ENCODE assay signal across 10 cellular contexts in genomic region chr15:25345943-25346342, GRCh38.
DNase-seq lines count a peak whose midpoint lies in the region; ATAC-seq and TF ChIP-seq lines count a peak whose summit lies in the region.
"Had no signal": no experiment of that assay in that cellular context is flagged by ENCODE, and none has a peak within 500 bp of the region (broad histone marks: within the 10 kb centered on the region; RNA-seq: fewer than 3 reads in every experiment).

No MANE protein-coding gene starts in this region.

- TF ChIP-seq CTCF in WTC11 (IDR thresholded peaks at IDR 0.05) (no peak), fibroblast of the aortic adventitia (IDR thresholded peaks at IDR 0.05; ENCODE audit: insufficient read depth, low read length) (peak; percentile 31)
- no peak for TF ChIP-seq CTCF in CD4-positive, alpha-beta T cell (IDR thresholded peaks at IDR 0.05)

- no peak overlapping the region for H4K8ac ChIP-seq in neuronal stem cell (ENCODE audit: low read depth, low read length)

- H3K4me1 ChIP-seq in neuronal stem cell (ENCODE audit: control insufficient read depth in 2 of 2, insufficient read depth in 1 of 2, low read depth in 1 of 2, low read length in 2 of 2), result peaks cover 0 to 3% of the 10 kb centered on the region in 2 donors

- H3K36me3 Mint-ChIP-seq in WTC11, result peaks cover 37% of the 10 kb centered on the region
- peaks cover 92% of the 10 kb centered on the region for H3K36me3 Mint-ChIP-seq in CD4-positive, alpha-beta T cell (ENCODE audit: low read depth)

- WGBS in neuronal stem cell (ENCODE audit: extremely low coverage in 2 of 2, insufficient read length in 2 of 2, insufficient replicate concordance in 1 of 2), 2 donors, result no CpG with 5 or more reads among the region's 3 CpGs

- no peak overlapping the region for H3K4me3 ChIP-seq in fibroblast of the aortic adventitia (ENCODE audit: low read depth, low read length)
- no peak overlapping the region for H3K4me3 ChIP-seq in neuronal stem cell (ENCODE audit: low read length in 2 of 2)

- POLR2A ChIA-PET in WTC11 (lab: Charles Lee), result interaction anchor here (0.7 kb wide), 1 partner anchor 56 kb away, joined by 3 read pairs; no protein-coding TSS in a partner anchor
- POLR2A ChIA-PET in CD4-positive, alpha-beta T cell (lab: Charles Lee), result no interaction called here

- no peak overlapping the region for H4K91ac ChIP-seq in neuronal stem cell (ENCODE audit: low read depth, low read length, poor library complexity)

- H2BK15ac ChIP-seq in neuronal stem cell (ENCODE audit: low read length), result no peak overlapping the region

- H3K14ac ChIP-seq in neuronal stem cell (ENCODE audit: low read length), result no peak overlapping the region

- no peak overlapping the region for H3K4ac ChIP-seq in neuronal stem cell (ENCODE audit: low read length)

- H3K4me2 ChIP-seq in neuronal stem cell (ENCODE audit: insufficient read depth, low read length, poor library complexity, severe bottlenecking), result no peak overlapping the region

- no peak overlapping the region for H3K18ac ChIP-seq in neuronal stem cell (ENCODE audit: low read length)

- H3K4me3 Mint-ChIP-seq in WTC11, result no peak overlapping the region
- H3K4me3 Mint-ChIP-seq in CD4-positive, alpha-beta T cell, result no peak overlapping the region
- H3K4me3 Mint-ChIP-seq: activated CD4-positive, alpha-beta T cell treated with anti-CD3 and anti-CD28 coated beads for 36 hours had no signal

- H3K9me3 Mint-ChIP-seq in WTC11, result peaks cover 15% of the 10 kb centered on the region
- H3K9me3 Mint-ChIP-seq in CD4-positive, alpha-beta T cell, result peaks cover 8% of the 10 kb centered on the region

- H3K9me3 ChIP-seq in neuronal stem cell (replicated peaks in 1 of 2; ENCODE audit: control insufficient read depth in 2 of 2, insufficient read depth in 1 of 2, low read depth in 1 of 2, low read length in 2 of 2), result peaks cover 0 to 13% of the 10 kb centered on the region in 2 donors
- peaks cover 23% of the 10 kb centered on the region for H3K9me3 ChIP-seq in CD4-positive, alpha-beta T cell (ENCODE audit: control insufficient read depth, low read length)

- ATAC-seq in WTC11 (peak; percentile 93), GM18907 (IDR thresholded peaks at IDR 0.05; ENCODE audit: unreplicated experiment) (no peak)
- ATAC-seq in CD4-positive, alpha-beta T cell (ENCODE audit: poor library complexity), result no peak
- ATAC-seq: activated CD4-positive, alpha-beta T cell treated with anti-CD3 and anti-CD28 coated beads for 36 hours had no signal

- no peak overlapping the region for H3K27ac Mint-ChIP-seq in WTC11
- no peak overlapping the region for H3K27ac Mint-ChIP-seq in CD4-positive, alpha-beta T cell
- H3K27ac Mint-ChIP-seq: activated CD4-positive, alpha-beta T cell treated with anti-CD3 and anti-CD28 coated beads for 36 hours had no signal

- no peak overlapping the region for H2AK5ac ChIP-seq in neuronal stem cell (ENCODE audit: low read depth, low read length)

- no peak overlapping the region for H3K23ac ChIP-seq in neuronal stem cell (ENCODE audit: low read depth, low read length, poor library complexity)

- H3K79me1 ChIP-seq in neuronal stem cell (ENCODE audit: low read depth, low read length), result no peaks in the 10 kb centered on the region

- H2BK12ac ChIP-seq in neuronal stem cell (ENCODE audit: low read length), result no peak overlapping the region

- DNase-seq in EH (ENCODE audit: low read depth) (peak; percentile 30), WTC11 (ENCODE audit: low spot score) (peak; percentile 41), fibroblast of the aortic adventitia (ENCODE audit: low read depth) (peak; percentile 49), neuronal stem cell (ENCODE audit: low spot score) (peak; percentile 4), GOT3 (lab: John Stamatoyannopoulos, UW) (no peak), NCI-H1694 treated with DMSO at 0.1 percent for 48 hours (lab: John Stamatoyannopoulos, UW) (no peak)
- DNase-seq in CD4-positive, alpha-beta T cell, result no peak
- DNase-seq: activated CD4-positive, alpha-beta T cell treated with anti-CD3 and anti-CD28 coated beads for 36 hours; NCI-H1417 treated with DMSO at 0.1 percent for 48 hours had no signal

- no peaks in the 10 kb centered on the region for H3K27me3 Mint-ChIP-seq in WTC11 (ENCODE audit: low read depth)
- H3K27me3 Mint-ChIP-seq in CD4-positive, alpha-beta T cell, result no peaks in the 10 kb centered on the region
- H3K27me3 Mint-ChIP-seq: activated CD4-positive, alpha-beta T cell treated with anti-CD3 and anti-CD28 coated beads for 36 hours had no signal

- H2BK5ac ChIP-seq in neuronal stem cell (ENCODE audit: low read length), result no peak overlapping the region

- no peaks in the 10 kb centered on the region for H3K27me3 ChIP-seq in neuronal stem cell (ENCODE audit: control insufficient read depth in 3 of 3, insufficient read depth in 3 of 3, low read depth in 1 of 3, low read length in 3 of 3)
- H3K27me3 ChIP-seq in CD4-positive, alpha-beta T cell (ENCODE audit: control insufficient read depth, insufficient read depth, low read length), result no peaks in the 10 kb centered on the region

- intact Hi-C loops in CD4-positive, alpha-beta T cell (cut with DNase I, micrococcal nuclease), result no loop called here

- H2AFZ ChIP-seq in neuronal stem cell (ENCODE audit: low read length), result no peak overlapping the region

- H3K36me3 ChIP-seq in neuronal stem cell (replicated peaks in 1 of 2; ENCODE audit: control insufficient read depth in 2 of 2, insufficient read depth in 2 of 2, low read length in 2 of 2), result peaks cover 0 to 87% of the 10 kb centered on the region in 2 donors

- no peak overlapping the region for H2BK120ac ChIP-seq in neuronal stem cell (ENCODE audit: low read depth, low read length)

- no peak overlapping the region for H3K9ac ChIP-seq in neuronal stem cell (ENCODE audit: low read depth, low read length, poor library complexity)

- CTCF ChIA-PET in WTC11 (lab: Charles Lee), result no interaction called here
- CTCF ChIA-PET in CD4-positive, alpha-beta T cell (lab: Charles Lee), result no interaction called here

- H3K4me1 Mint-ChIP-seq in WTC11, result peaks cover 49% of the 10 kb centered on the region
- H3K4me1 Mint-ChIP-seq in CD4-positive, alpha-beta T cell (ENCODE audit: low read depth), result peaks cover 7% of the 10 kb centered on the region

- no peak overlapping the region for H3K27ac ChIP-seq in neuronal stem cell (replicated peaks; ENCODE audit: low read length)
- no peak overlapping the region for H3K27ac ChIP-seq in CD4-positive, alpha-beta T cell (ENCODE audit: low read depth, low read length)

TF ChIP-seq in WTC11, 78 proteins besides CTCF, POLR2A, EP300 and RAD21 (continues in another document):
- no peak for TF ChIP-seq ZBTB21 (CRISPR knock-in tag; IDR thresholded peaks at IDR 0.05; ENCODE audit: borderline replicate concordance)
- no peak for TF ChIP-seq ZBTB43 (CRISPR knock-in tag; IDR thresholded peaks at IDR 0.05)
- TF ChIP-seq ZNF263 (CRISPR knock-in tag; IDR thresholded peaks at IDR 0.05; ENCODE audit: low read depth), result no peak
- no peak for TF ChIP-seq ARID4B (CRISPR knock-in tag; IDR thresholded peaks at IDR 0.05; ENCODE audit: borderline replicate concordance)
- no peak for TF ChIP-seq E2F1 (CRISPR knock-in tag; IDR thresholded peaks at IDR 0.05)
- TF ChIP-seq ZNF121 (CRISPR knock-in tag; IDR thresholded peaks at IDR 0.05), result no peak

Comparison
In these comparisons a context has a peak if more than half of its experiments do, and no peak if none do; other contexts are left out.
1. DNase-seq: peak in EH (single experiment), WTC11 (single experiment), fibroblast of the aortic adventitia (single experiment) and neuronal stem cell (single experiment); none in GOT3 (single experiment), CD4-positive, alpha-beta T cell (0 of 10) and NCI-H1694 treated with DMSO at 0.1 percent for 48 hours (single experiment).